ENCODE assay signal across 1 cellular context in genomic region chr2:242004902-242005230, GRCh38.
TF ChIP-seq lines count a peak whose summit lies in the region.

No MANE protein-coding gene starts in this region.

TF ChIP-seq in HepG2, 621 proteins besides CTCF, POLR2A, EP300 and RAD21 (continued from another document and continues in another):
- TF ChIP-seq, protein P1, sequence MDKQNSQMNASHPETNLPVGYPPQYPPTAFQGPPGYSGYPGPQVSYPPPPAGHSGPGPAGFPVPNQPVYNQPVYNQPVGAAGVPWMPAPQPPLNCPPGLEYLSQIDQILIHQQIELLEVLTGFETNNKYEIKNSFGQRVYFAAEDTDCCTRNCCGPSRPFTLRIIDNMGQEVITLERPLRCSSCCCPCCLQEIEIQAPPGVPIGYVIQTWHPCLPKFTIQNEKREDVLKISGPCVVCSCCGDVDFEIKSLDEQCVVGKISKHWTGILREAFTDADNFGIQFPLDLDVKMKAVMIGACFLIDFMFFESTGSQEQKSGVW (CRISPR knock-in tag; IDR thresholded peaks at IDR 0.05; ENCODE audit: borderline replicate concordance), result no peak
- TF ChIP-seq ZNF891 (CRISPR knock-in tag; IDR thresholded peaks at IDR 0.05) (no peak), NFIB (CRISPR knock-in tag; IDR thresholded peaks at IDR 0.05; ENCODE audit: borderline replicate concordance) (no peak), SP1 (IDR thresholded peaks at IDR 0.05) (no peak), SP1 (CRISPR knock-in tag; IDR thresholded peaks at IDR 0.05) (no peak), RORA (CRISPR knock-in tag; IDR thresholded peaks at IDR 0.05) (no peak), PHF21A (CRISPR knock-in tag; IDR thresholded peaks at IDR 0.05) (0 out of 2 replicates have a peak, but pooled peaks have one; percentile 26), KLF13 (CRISPR knock-in tag; IDR thresholded peaks at IDR 0.05) (no peak), TARDBP (CRISPR knock-in tag; IDR thresholded peaks at IDR 0.05) (0 out of 2 replicates have a peak, but pooled peaks have one; percentile 45), ZZZ3 (CRISPR knock-in tag; IDR thresholded peaks at IDR 0.05; ENCODE audit: borderline replicate concordance) (no peak), RBM39 (IDR thresholded peaks at IDR 0.05; ENCODE audit: low read depth, low read length, poor library complexity, severe bottlenecking) (no peak), KAT7 (CRISPR knock-in tag; IDR thresholded peaks at IDR 0.05; ENCODE audit: borderline replicate concordance) (no peak), HHEX (CRISPR knock-in tag; IDR thresholded peaks at IDR 0.05) (no peak), NAIF1 (CRISPR knock-in tag; IDR thresholded peaks at IDR 0.05; ENCODE audit: borderline replicate concordance) (no peak), NR2C2 (CRISPR knock-in tag; IDR thresholded peaks at IDR 0.05; ENCODE audit: borderline replicate concordance) (no peak), NBN (conservative IDR thresholded peaks at IDR 0.05) (no peak), ARNT (IDR thresholded peaks at IDR 0.05) (no peak), ZNF616 (CRISPR knock-in tag; IDR thresholded peaks at IDR 0.05; ENCODE audit: low read depth) (no peak), ZNF660 (CRISPR knock-in tag; IDR thresholded peaks at IDR 0.05; ENCODE audit: borderline replicate concordance, low read depth) (no peak), WIZ (CRISPR knock-in tag; IDR thresholded peaks at IDR 0.05) (no peak), ZSCAN20 (CRISPR knock-in tag; IDR thresholded peaks at IDR 0.05; ENCODE audit: borderline replicate concordance) (no peak), FOXP1 (IDR thresholded peaks at IDR 0.05) (no peak), FOXP1 (CRISPR knock-in tag; IDR thresholded peaks at IDR 0.05) (peak; percentile 61; the same call in 1 of the 2 replicates), SOX6 (IDR thresholded peaks at IDR 0.05) (no peak), SOX6 (CRISPR knock-in tag; IDR thresholded peaks at IDR 0.05) (peak; percentile 94), TBX2 (CRISPR knock-in tag; IDR thresholded peaks at IDR 0.05; ENCODE audit: borderline replicate concordance) (peak; percentile 19; the same call in 1 of the 2 replicates), TEF (CRISPR knock-in tag; IDR thresholded peaks at IDR 0.05) (no peak), ZNF205 (CRISPR knock-in tag; IDR thresholded peaks at IDR 0.05) (no peak), ZNF234 (CRISPR knock-in tag; conservative IDR thresholded peaks at IDR 0.05) (no peak), CBX1 (IDR thresholded peaks at IDR 0.05; ENCODE audit: low read depth) (no peak), ZMYM3 (CRISPR knock-in tag; IDR thresholded peaks at IDR 0.05) (no peak), ZNF503 (CRISPR knock-in tag; IDR thresholded peaks at IDR 0.05) (no peak), ZNF256 (CRISPR knock-in tag; conservative IDR thresholded peaks at IDR 0.05) (no peak)
- TF ChIP-seq, protein P2, sequence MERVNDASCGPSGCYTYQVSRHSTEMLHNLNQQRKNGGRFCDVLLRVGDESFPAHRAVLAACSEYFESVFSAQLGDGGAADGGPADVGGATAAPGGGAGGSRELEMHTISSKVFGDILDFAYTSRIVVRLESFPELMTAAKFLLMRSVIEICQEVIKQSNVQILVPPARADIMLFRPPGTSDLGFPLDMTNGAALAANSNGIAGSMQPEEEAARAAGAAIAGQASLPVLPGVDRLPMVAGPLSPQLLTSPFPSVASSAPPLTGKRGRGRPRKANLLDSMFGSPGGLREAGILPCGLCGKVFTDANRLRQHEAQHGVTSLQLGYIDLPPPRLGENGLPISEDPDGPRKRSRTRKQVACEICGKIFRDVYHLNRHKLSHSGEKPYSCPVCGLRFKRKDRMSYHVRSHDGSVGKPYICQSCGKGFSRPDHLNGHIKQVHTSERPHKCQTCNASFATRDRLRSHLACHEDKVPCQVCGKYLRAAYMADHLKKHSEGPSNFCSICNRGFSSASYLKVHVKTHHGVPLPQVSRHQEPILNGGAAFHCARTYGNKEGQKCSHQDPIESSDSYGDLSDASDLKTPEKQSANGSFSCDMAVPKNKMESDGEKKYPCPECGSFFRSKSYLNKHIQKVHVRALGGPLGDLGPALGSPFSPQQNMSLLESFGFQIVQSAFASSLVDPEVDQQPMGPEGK (CRISPR knock-in tag; IDR thresholded peaks at IDR 0.05), result no peak
- TF ChIP-seq, protein P3, sequence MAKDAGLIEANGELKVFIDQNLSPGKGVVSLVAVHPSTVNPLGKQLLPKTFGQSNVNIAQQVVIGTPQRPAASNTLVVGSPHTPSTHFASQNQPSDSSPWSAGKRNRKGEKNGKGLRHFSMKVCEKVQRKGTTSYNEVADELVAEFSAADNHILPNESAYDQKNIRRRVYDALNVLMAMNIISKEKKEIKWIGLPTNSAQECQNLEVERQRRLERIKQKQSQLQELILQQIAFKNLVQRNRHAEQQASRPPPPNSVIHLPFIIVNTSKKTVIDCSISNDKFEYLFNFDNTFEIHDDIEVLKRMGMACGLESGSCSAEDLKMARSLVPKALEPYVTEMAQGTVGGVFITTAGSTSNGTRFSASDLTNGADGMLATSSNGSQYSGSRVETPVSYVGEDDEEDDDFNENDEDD (CRISPR knock-in tag; IDR thresholded peaks at IDR 0.05; ENCODE audit: borderline replicate concordance), result no peak
- TF ChIP-seq, protein P4, sequence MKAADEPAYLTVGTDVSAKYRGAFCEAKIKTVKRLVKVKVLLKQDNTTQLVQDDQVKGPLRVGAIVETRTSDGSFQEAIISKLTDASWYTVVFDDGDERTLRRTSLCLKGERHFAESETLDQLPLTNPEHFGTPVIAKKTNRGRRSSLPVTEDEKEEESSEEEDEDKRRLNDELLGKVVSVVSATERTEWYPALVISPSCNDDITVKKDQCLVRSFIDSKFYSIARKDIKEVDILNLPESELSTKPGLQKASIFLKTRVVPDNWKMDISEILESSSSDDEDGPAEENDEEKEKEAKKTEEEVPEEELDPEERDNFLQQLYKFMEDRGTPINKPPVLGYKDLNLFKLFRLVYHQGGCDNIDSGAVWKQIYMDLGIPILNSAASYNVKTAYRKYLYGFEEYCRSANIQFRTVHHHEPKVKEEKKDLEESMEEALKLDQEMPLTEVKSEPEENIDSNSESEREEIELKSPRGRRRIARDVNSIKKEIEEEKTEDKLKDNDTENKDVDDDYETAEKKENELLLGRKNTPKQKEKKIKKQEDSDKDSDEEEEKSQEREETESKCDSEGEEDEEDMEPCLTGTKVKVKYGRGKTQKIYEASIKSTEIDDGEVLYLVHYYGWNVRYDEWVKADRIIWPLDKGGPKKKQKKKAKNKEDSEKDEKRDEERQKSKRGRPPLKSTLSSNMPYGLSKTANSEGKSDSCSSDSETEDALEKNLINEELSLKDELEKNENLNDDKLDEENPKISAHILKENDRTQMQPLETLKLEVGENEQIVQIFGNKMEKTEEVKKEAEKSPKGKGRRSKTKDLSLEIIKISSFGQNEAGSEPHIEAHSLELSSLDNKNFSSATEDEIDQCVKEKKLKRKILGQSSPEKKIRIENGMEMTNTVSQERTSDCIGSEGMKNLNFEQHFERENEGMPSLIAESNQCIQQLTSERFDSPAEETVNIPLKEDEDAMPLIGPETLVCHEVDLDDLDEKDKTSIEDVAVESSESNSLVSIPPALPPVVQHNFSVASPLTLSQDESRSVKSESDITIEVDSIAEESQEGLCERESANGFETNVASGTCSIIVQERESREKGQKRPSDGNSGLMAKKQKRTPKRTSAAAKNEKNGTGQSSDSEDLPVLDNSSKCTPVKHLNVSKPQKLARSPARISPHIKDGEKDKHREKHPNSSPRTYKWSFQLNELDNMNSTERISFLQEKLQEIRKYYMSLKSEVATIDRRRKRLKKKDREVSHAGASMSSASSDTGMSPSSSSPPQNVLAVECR (CRISPR knock-in tag; IDR thresholded peaks at IDR 0.05; ENCODE audit: borderline replicate concordance), result no peak
- TF ChIP-seq, protein P5, sequence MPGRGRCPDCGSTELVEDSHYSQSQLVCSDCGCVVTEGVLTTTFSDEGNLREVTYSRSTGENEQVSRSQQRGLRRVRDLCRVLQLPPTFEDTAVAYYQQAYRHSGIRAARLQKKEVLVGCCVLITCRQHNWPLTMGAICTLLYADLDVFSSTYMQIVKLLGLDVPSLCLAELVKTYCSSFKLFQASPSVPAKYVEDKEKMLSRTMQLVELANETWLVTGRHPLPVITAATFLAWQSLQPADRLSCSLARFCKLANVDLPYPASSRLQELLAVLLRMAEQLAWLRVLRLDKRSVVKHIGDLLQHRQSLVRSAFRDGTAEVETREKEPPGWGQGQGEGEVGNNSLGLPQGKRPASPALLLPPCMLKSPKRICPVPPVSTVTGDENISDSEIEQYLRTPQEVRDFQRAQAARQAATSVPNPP (CRISPR knock-in tag; IDR thresholded peaks at IDR 0.05), result no peak
- TF ChIP-seq, protein P6, sequence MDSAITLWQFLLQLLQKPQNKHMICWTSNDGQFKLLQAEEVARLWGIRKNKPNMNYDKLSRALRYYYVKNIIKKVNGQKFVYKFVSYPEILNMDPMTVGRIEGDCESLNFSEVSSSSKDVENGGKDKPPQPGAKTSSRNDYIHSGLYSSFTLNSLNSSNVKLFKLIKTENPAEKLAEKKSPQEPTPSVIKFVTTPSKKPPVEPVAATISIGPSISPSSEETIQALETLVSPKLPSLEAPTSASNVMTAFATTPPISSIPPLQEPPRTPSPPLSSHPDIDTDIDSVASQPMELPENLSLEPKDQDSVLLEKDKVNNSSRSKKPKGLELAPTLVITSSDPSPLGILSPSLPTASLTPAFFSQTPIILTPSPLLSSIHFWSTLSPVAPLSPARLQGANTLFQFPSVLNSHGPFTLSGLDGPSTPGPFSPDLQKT (CRISPR knock-in tag; IDR thresholded peaks at IDR 0.05; ENCODE audit: borderline replicate concordance), result no peak
- TF ChIP-seq, protein P7, sequence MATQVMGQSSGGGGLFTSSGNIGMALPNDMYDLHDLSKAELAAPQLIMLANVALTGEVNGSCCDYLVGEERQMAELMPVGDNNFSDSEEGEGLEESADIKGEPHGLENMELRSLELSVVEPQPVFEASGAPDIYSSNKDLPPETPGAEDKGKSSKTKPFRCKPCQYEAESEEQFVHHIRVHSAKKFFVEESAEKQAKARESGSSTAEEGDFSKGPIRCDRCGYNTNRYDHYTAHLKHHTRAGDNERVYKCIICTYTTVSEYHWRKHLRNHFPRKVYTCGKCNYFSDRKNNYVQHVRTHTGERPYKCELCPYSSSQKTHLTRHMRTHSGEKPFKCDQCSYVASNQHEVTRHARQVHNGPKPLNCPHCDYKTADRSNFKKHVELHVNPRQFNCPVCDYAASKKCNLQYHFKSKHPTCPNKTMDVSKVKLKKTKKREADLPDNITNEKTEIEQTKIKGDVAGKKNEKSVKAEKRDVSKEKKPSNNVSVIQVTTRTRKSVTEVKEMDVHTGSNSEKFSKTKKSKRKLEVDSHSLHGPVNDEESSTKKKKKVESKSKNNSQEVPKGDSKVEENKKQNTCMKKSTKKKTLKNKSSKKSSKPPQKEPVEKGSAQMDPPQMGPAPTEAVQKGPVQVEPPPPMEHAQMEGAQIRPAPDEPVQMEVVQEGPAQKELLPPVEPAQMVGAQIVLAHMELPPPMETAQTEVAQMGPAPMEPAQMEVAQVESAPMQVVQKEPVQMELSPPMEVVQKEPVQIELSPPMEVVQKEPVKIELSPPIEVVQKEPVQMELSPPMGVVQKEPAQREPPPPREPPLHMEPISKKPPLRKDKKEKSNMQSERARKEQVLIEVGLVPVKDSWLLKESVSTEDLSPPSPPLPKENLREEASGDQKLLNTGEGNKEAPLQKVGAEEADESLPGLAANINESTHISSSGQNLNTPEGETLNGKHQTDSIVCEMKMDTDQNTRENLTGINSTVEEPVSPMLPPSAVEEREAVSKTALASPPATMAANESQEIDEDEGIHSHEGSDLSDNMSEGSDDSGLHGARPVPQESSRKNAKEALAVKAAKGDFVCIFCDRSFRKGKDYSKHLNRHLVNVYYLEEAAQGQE (IDR thresholded peaks at IDR 0.05; ENCODE audit: borderline replicate concordance in 1 of 2, low read depth in 1 of 2, low read length in 2 of 2), result no peak
- TF ChIP-seq, protein P8, sequence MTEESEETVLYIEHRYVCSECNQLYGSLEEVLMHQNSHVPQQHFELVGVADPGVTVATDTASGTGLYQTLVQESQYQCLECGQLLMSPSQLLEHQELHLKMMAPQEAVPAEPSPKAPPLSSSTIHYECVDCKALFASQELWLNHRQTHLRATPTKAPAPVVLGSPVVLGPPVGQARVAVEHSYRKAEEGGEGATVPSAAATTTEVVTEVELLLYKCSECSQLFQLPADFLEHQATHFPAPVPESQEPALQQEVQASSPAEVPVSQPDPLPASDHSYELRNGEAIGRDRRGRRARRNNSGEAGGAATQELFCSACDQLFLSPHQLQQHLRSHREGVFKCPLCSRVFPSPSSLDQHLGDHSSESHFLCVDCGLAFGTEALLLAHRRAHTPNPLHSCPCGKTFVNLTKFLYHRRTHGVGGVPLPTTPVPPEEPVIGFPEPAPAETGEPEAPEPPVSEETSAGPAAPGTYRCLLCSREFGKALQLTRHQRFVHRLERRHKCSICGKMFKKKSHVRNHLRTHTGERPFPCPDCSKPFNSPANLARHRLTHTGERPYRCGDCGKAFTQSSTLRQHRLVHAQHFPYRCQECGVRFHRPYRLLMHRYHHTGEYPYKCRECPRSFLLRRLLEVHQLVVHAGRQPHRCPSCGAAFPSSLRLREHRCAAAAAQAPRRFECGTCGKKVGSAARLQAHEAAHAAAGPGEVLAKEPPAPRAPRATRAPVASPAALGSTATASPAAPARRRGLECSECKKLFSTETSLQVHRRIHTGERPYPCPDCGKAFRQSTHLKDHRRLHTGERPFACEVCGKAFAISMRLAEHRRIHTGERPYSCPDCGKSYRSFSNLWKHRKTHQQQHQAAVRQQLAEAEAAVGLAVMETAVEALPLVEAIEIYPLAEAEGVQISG (CRISPR knock-in tag; IDR thresholded peaks at IDR 0.05), result no peak
